Comparison of ENCODE assay signal across 9 cellular contexts in genomic region chr6:100719883-100720682, GRCh38.
DNase-seq lines count a peak whose midpoint lies in the region; ATAC-seq, FAIRE-seq and TF ChIP-seq lines count a peak whose summit lies in the region.
"Had no signal": no experiment of that assay in that cellular context is flagged by ENCODE, and none has a peak within 500 bp of the region (broad histone marks: within the 10 kb centered on the region; RNA-seq: fewer than 3 reads in every experiment).

No MANE protein-coding gene starts in this region.

- H3K4me1 ChIP-seq in ACC112 (ENCODE audit: control insufficient read depth, insufficient read depth, low read length, unreplicated experiment), result peaks cover 7% of the 10 kb centered on the region
- no peaks in the 10 kb centered on the region for H3K4me1 ChIP-seq in GM12878 (ENCODE audit: control insufficient read depth, insufficient read depth, low read length)

- no peaks in the 10 kb centered on the region for H3K27me3 ChIP-seq in ACC112 (ENCODE audit: insufficient read depth, low read length)
- no peaks in the 10 kb centered on the region for H3K27me3 ChIP-seq in GM12878 (replicated peaks in 1 of 2; ENCODE audit: control insufficient read depth in 2 of 2, insufficient read depth in 2 of 2, low read length in 1 of 2)

- no peak overlapping the region for H3K4me2 ChIP-seq in GM12878 (ENCODE audit: control insufficient read depth, insufficient read depth)

- TF ChIP-seq POLR2A in GM12878 (IDR thresholded peaks at IDR 0.05; ENCODE audit: low read depth, low read length), result no peak

- in situ Hi-C loops in GM13977 (cut with MboI; ENCODE audit: low pct_unique_long_range_greater_than_20kb, low sequenced_read_pairs, unreplicated experiment), result no loop called here
- in situ Hi-C loops in GM12878 (cut with MboI), result no loop called here

- no TSS peak for BruUV-seq in GM12878 (replicated peaks; lab: Mats Ljungman, UMichigan)

- TF ChIP-seq EP300 in GM12878 (IDR thresholded peaks at IDR 0.05; ENCODE audit: borderline replicate concordance in 1 of 2, control insufficient read depth in 1 of 2, low read depth in 2 of 2, low read length in 2 of 2), result no peak

- CTCF ChIA-PET in GM12878 (lab: Yijun Ruan, JAX), result interaction anchor here (0.5 to 2.0 kb wide), 34 partner anchors 9 to 718 kb away, joined by 3 to 25 read pairs (median 4); no protein-coding TSS in a partner anchor

- H3K27ac ChIP-seq in ACC112 (ENCODE audit: low read depth, low read length), result peak overlapping the region; percentile 34
- no peak overlapping the region for H3K27ac ChIP-seq in GM12878 (ENCODE audit: control insufficient read depth, insufficient read depth)
- H3K27ac ChIP-seq: epithelial cell of prostate had no signal

- peak overlapping the region; percentile 49 for H2AFZ ChIP-seq in ACC112 (ENCODE audit: low read length, unreplicated experiment)
- peak overlapping the region; percentile 12; the same call in 1 of the 2 replicates for H2AFZ ChIP-seq in GM12878 (ENCODE audit: control insufficient read depth, low read depth, low read length)

- peak; percentile 4 for DNase-seq in GM13977 (ENCODE audit: low spot score)
- DNase-seq in LNCaP clone FGC (ENCODE audit: low read depth), result no peak
- DNase-seq in GM12878 (ENCODE audit: low read depth, low spot score), result no peak
- DNase-seq in left lobe of liver (ENCODE audit: low spot score), result no peak
- DNase-seq in NCI-H2107 treated with DMSO at 0.1 percent for 48 hours (lab: John Stamatoyannopoulos, UW; ENCODE audit: unreplicated experiment), result no peak
- no peak for DNase-seq in middle frontal gyrus (ENCODE audit: extremely low spot score, low spot score)

- H4K20me1 ChIP-seq in GM12878 (ENCODE audit: control insufficient read depth, insufficient read depth), result no peaks in the 10 kb centered on the region

- peak; percentile 34; the same call in 1 of the 2 replicates for TF ChIP-seq RAD21 in GM12878 (IDR thresholded peaks at IDR 0.05; ENCODE audit: insufficient read depth, low read depth, low read length)

- H3K9ac ChIP-seq in GM12878 (ENCODE audit: control insufficient read depth, insufficient read depth, low read length), result no peak overlapping the region

- no peak for FAIRE-seq in GM12878 (lab: Jason Lieb, UNC)

- RAD21 ChIA-PET in GM12878 (lab: Charles Lee; ENCODE audit: unreplicated experiment), result interaction anchor here (0.6 to 1.7 kb wide), 13 partner anchors 9 to 852 kb away, joined by 3 to 10 read pairs (median 3); no protein-coding TSS in a partner anchor

- SMC1A ChIA-PET in GM12878 (lab: Charles Lee; ENCODE audit: uncharacterized antibody, unreplicated experiment), result interaction anchor here (0.6 to 2.8 kb wide), 15 partner anchors 9 to 718 kb away, joined by 3 to 13 read pairs (median 4); no protein-coding TSS in a partner anchor

- H3K36me3 ChIP-seq in ACC112 (ENCODE audit: insufficient read depth, low read length) (peaks cover 4% of the 10 kb centered on the region; the same call in 1 of the 2 replicates), GM12878 (ENCODE audit: control insufficient read depth in 2 of 2, insufficient read depth in 2 of 2, low read length in 1 of 2) (peaks cover 0 to 7% of the 10 kb centered on the region in 2 experiments; a peak in 1 of 4 replicates)

- H3K9me3 ChIP-seq in GM12878 (replicated peaks; ENCODE audit: control insufficient read depth, insufficient read depth, low read length), result no peaks in the 10 kb centered on the region

- no peaks in the 10 kb centered on the region for H3K79me2 ChIP-seq in ACC112 (ENCODE audit: control insufficient read depth, insufficient read depth, low read length, unreplicated experiment)
- H3K79me2 ChIP-seq in GM12878 (ENCODE audit: control insufficient read depth, insufficient read depth, low read length), result no peaks in the 10 kb centered on the region

- ATAC-seq in GM12878 (peak; percentile 65), left lobe of liver (peak; percentile 90), GM21528 (IDR thresholded peaks at IDR 0.05; ENCODE audit: low FRiP score, unreplicated experiment) (no peak)

- H3K4me3 ChIP-seq in ACC112 (ENCODE audit: low read depth, low read length) (peak overlapping the region; percentile 73), LNCaP clone FGC (ENCODE audit: low read depth, low read length) (no peak overlapping the region), GM12878 (no peak overlapping the region)

- POLR2A ChIA-PET in GM12878 (lab: Charles Lee), result interaction anchor here (0.5 kb wide), 1 partner anchor 52 kb away, joined by 5 read pairs; no protein-coding TSS in a partner anchor

- intact Hi-C loops in GM12878 (cut with micrococcal nuclease; ENCODE audit: unreplicated experiment), result loop anchor here (5.0 kb wide), 2 partner anchors 603 to 613 kb away; no protein-coding TSS in a partner anchor

- 44% methylated on average over 5 of the region's 5 CpGs for WGBS in GM12878 (ENCODE audit: insufficient coverage, insufficient replicate concordance, low lambda C conversion rate, missing lambda C conversion rate)

- TF ChIP-seq CTCF in GM13977 (IDR thresholded peaks at IDR 0.05; ENCODE audit: extremely low read depth, insufficient read depth, missing control alignments) (peak; percentile 54), LNCaP clone FGC (IDR thresholded peaks at IDR 0.05; ENCODE audit: control insufficient read depth, extremely low read depth, insufficient read depth) (peak; percentile 52), GM12878 (IDR thresholded peaks at IDR 0.05 in 2 of 3, conservative IDR thresholded peaks at IDR 0.05 in 1 of 3; ENCODE audit: control insufficient read depth in 2 of 3, extremely low read depth in 1 of 3, insufficient read depth in 1 of 3, low read depth in 3 of 3, low read length in 3 of 3) (peak; percentile 43 to 48 (median 46); a peak in 4 of 6 replicates)

TF ChIP-seq in GM12878, 131 proteins besides CTCF, POLR2A, EP300 and RAD21:
- TF ChIP-seq CEBPB (IDR thresholded peaks at IDR 0.05; ENCODE audit: borderline replicate concordance in 1 of 2, low read depth in 2 of 2, low read length in 2 of 2) (no peak), ZSCAN29 (IDR thresholded peaks at IDR 0.05) (no peak), BHLHE40 (IDR thresholded peaks at IDR 0.05; ENCODE audit: borderline replicate concordance in 1 of 2, low read depth in 2 of 2, low read length in 1 of 2) (no peak), IKZF1 (conservative IDR thresholded peaks at IDR 0.05) (no peak), HDGF (IDR thresholded peaks at IDR 0.05) (no peak), RELA (IDR thresholded peaks at IDR 0.05; ENCODE audit: borderline replicate concordance, partially characterized antibody) (no peak), BMI1 (IDR thresholded peaks at IDR 0.05; ENCODE audit: borderline replicate concordance) (no peak), NBN (IDR thresholded peaks at IDR 0.05) (no peak), STAT1 (conservative IDR thresholded peaks at IDR 0.05) (no peak), MYC (IDR thresholded peaks at IDR 0.05; ENCODE audit: insufficient read depth, insufficient read length, insufficient replicate concordance, low read length, severe bottlenecking) (no peak), NR2C1 (IDR thresholded peaks at IDR 0.05) (no peak), PAX8 (IDR thresholded peaks at IDR 0.05) (no peak), IRF4 (IDR thresholded peaks at IDR 0.05; ENCODE audit: low read depth, low read length) (no peak), HDAC6 (IDR thresholded peaks at IDR 0.05; ENCODE audit: unreplicated experiment) (no peak), FOXK2 (IDR thresholded peaks at IDR 0.05) (no peak), USF1 (IDR thresholded peaks at IDR 0.05; ENCODE audit: borderline replicate concordance, extremely low read length, insufficient read depth, low read depth, low read length) (no peak), WRNIP1 (IDR thresholded peaks at IDR 0.05; ENCODE audit: borderline replicate concordance, low read depth, low read length) (no peak), SREBF1 (IDR thresholded peaks at IDR 0.05; ENCODE audit: low read length) (no peak)
- TF ChIP-seq, protein P1, sequence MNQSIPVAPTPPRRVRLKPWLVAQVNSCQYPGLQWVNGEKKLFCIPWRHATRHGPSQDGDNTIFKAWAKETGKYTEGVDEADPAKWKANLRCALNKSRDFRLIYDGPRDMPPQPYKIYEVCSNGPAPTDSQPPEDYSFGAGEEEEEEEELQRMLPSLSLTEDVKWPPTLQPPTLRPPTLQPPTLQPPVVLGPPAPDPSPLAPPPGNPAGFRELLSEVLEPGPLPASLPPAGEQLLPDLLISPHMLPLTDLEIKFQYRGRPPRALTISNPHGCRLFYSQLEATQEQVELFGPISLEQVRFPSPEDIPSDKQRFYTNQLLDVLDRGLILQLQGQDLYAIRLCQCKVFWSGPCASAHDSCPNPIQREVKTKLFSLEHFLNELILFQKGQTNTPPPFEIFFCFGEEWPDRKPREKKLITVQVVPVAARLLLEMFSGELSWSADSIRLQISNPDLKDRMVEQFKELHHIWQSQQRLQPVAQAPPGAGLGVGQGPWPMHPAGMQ (IDR thresholded peaks at IDR 0.05; ENCODE audit: borderline replicate concordance), result no peak
